ENCODE assay signal across 8 cellular contexts in the genomic region with DNA sequence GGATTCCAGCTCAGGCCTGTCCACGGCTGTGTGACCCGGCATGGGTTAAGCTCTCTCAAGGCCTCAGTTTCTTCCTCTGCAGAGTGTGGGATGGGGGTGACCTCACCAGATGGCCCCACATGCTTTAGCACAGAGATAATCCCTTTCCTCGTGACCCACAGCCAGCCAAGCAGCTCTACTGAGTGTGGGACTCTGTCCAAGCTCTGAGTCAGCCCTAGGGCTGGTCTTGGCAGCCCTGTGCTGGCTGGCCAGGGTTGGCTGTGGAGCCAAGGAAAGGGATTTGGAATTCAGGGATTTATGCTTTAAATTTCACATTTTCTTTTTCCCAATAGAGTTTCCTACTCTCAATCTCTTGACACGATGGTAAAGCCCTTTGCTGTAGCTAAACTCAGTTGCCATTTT. TPM values are rescaled to one million over a fixed set of nuclear protein-coding genes. Genes with fewer than 3 reads are reported as not detected.
DNase-seq lines count a peak whose midpoint lies in the region; ATAC-seq, FAIRE-seq and TF ChIP-seq lines count a peak whose summit lies in the region.

No MANE protein-coding gene starts in this region.

- H3K4me3 ChIP-seq in AG10803 (ENCODE audit: low read length): peak overlapping the region; percentile 18

- peak; percentile 97 for FAIRE-seq in RCC 7860 (lab: Jason Lieb, UNC)

- ATAC-seq in natural killer cell treated with Interleukin-12 subunit alpha and Interleukin-12 subunit beta and Interleukin-15 and Interleukin-18, amount 100 ng/mL, for 72 hours: no peak
- ATAC-seq in GM19035 (IDR thresholded peaks at IDR 0.05; ENCODE audit: unreplicated experiment): no peak
- ATAC-seq in GM21737 (IDR thresholded peaks at IDR 0.05; ENCODE audit: unreplicated experiment): no peak

- H3K27me3 Mint-ChIP-seq in natural killer cell treated with Interleukin-12 subunit alpha and Interleukin-12 subunit beta and Interleukin-15 and Interleukin-18, amount 100 ng/mL, for 72 hours: no peaks in the 10 kb centered on the region

- H3K36me3 Mint-ChIP-seq in natural killer cell treated with Interleukin-12 subunit alpha and Interleukin-12 subunit beta and Interleukin-15 and Interleukin-18, amount 100 ng/mL, for 72 hours: no peaks in the 10 kb centered on the region

- H3K9me3 Mint-ChIP-seq in natural killer cell treated with Interleukin-12 subunit alpha and Interleukin-12 subunit beta and Interleukin-15 and Interleukin-18, amount 100 ng/mL, for 72 hours: no peaks in the 10 kb centered on the region

- peaks cover 27 to 38% of the 10 kb centered on the region in 2 donors for H3K4me1 Mint-ChIP-seq in natural killer cell treated with Interleukin-12 subunit alpha and Interleukin-12 subunit beta and Interleukin-15 and Interleukin-18, amount 100 ng/mL, for 72 hours (ENCODE audit: low read depth in 2 of 2)

- no peak for TF ChIP-seq CTCF in AG10803 (conservative IDR thresholded peaks at IDR 0.05; ENCODE audit: low read length)

- no peak overlapping the region for H3K27ac Mint-ChIP-seq in natural killer cell treated with Interleukin-12 subunit alpha and Interleukin-12 subunit beta and Interleukin-15 and Interleukin-18, amount 100 ng/mL, for 72 hours

- DNase-seq in AG10803 (ENCODE audit: low read depth): peak; percentile 96
- peak; percentile 90 for DNase-seq in RCC 7860 (ENCODE audit: low spot score)
- peak; percentile 93 for DNase-seq in fibroblast of gingiva (ENCODE audit: low read depth)
- DNase-seq in natural killer cell treated with Interleukin-12 subunit alpha and Interleukin-12 subunit beta and Interleukin-15 and Interleukin-18, amount 100 ng/mL, for 72 hours (ENCODE audit: low spot score): peak; percentile 53
- DNase-seq in NCI-H1048 (lab: John Stamatoyannopoulos, UW): no peak
- DNase-seq in SIG-M5 treated with dmso at 0.1 percent for 504 hours (lab: John Stamatoyannopoulos, UW; ENCODE audit: unreplicated experiment): no peak

- H3K4me3 Mint-ChIP-seq in natural killer cell treated with Interleukin-12 subunit alpha and Interleukin-12 subunit beta and Interleukin-15 and Interleukin-18, amount 100 ng/mL, for 72 hours: no peak overlapping the region

RNA-seq across cellular contexts. Expression of a gene that starts 19.7 kb away (rescaled TPM):
- total RNA-seq in natural killer cell treated with Interleukin-12 subunit alpha and Interleukin-12 subunit beta and Interleukin-15 and Interleukin-18, amount 100 ng/mL, for 72 hours: 10 to 100 TPM in 1 of 2 donors, 1 to 10 TPM in 1; 1.5 to 13.6 TPM

RNA-seq across cellular contexts. Expression of a gene that starts 56.8 kb away (rescaled TPM):
- 100 to 1,000 TPM; 109 to 245 TPM for total RNA-seq in natural killer cell treated with Interleukin-12 subunit alpha and Interleukin-12 subunit beta and Interleukin-15 and Interleukin-18, amount 100 ng/mL, for 72 hours

Comparison
In these comparisons a context has a peak if more than half of its experiments do, and no peak if none do; other contexts are left out.
1. DNase-seq: peak in AG10803 (single experiment), RCC 7860 (single experiment), fibroblast of gingiva (single experiment) and natural killer cell treated with Interleukin-12 subunit alpha and Interleukin-12 subunit beta and Interleukin-15 and Interleukin-18, amount 100 ng/mL, for 72 hours (single experiment); none in NCI-H1048 (single experiment) and SIG-M5 treated with dmso at 0.1 percent for 504 hours (single experiment).